31 cellular contexts compared by ENCODE assay signal in the genomic region with DNA sequence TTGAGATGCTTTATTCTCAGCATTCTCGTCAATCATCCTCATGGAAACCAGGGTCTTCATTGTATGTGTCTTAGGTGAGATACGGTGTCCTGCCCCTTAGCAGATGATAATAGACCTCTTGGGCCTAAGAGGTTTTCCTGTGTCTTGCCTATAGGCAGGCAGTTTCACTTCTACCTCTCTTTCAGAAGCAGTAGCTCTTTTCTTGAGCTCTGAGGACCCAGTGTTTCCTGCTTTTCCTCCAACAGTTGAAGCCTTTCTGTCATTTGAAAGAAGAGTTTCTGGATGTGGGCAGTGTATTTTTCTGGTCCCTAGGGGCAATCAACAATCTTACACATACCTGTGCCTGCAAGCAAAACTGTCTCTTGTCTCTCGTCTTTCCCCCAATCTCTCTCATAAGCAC.
"Had no signal": no experiment of that assay in that cellular context is flagged by ENCODE, and none has a peak within 500 bp of the region (broad histone marks: within the 10 kb centered on the region; RNA-seq: fewer than 3 reads in every experiment).

No MANE protein-coding gene starts in this region.

- H3K4me3 ChIP-seq: left lung, lower lobe of right lung, ovary, prostate gland, skin epidermis, stomach, testis, thyroid gland, transverse colon, upper lobe of left lung, vagina had no signal

- H3K36me3 ChIP-seq: left lung, lower lobe of right lung, ovary, prostate gland, stomach, thyroid gland, transverse colon, upper lobe of left lung, vagina had no signal

- H3K4me3 Mint-ChIP-seq: immature natural killer cell; mesothelial cell of epicardium; naive B cell; natural killer cell; nephron progenitor cell; stimulated activated naive B cell treated with anti-CD40 and anti-IgM and Interleukin-4, amounts not matched to agents 10 μg/mL and 1 μg/mL and 100 μg/mL, for 72 hours had no signal

- DNase-seq: hypothalamus; immature natural killer cell; kidney; left colon; left lung; lower lobe of right lung; mammary epithelial cell; mesenchymal stem cell; naive B cell; natural killer cell; nephron progenitor cell; ovary; posterior cingulate gyrus; retina; right cardiac atrium; stimulated activated CD4-positive, alpha-beta T cell treated with anti-CD3 and anti-CD28 coated beads, Interleukin-12 subunit alpha, Interleukin-12 subunit beta, amount 100 ng/mL, for 4 hours; stimulated activated CD4-positive, alpha-beta T cell treated with anti-CD3 and anti-CD28 coated beads, Interleukin-15, amount 100 ng/mL, for 24 hours; stimulated activated CD4-positive, alpha-beta T cell treated with anti-CD3 and anti-CD28 coated beads, Interleukin-2, amount 100 ng/mL, for 24 hours; stimulated activated CD4-positive, alpha-beta T cell treated with anti-CD3 and anti-CD28 coated beads, Interleukin-4, amount 100 ng/mL, for 1 hour; stimulated activated naive B cell treated with anti-CD40 and anti-IgM and Interleukin-4, amounts not matched to agents 10 μg/mL and 1 μg/mL and 100 μg/mL, for 72 hours; stimulated activated naive CD8-positive, alpha-beta T cell treated with anti-CD3 and anti-CD28 coated beads, Interleukin-15, Interleukin-2, amounts not matched to agents 100 U/mL and 50 U/mL, for 24 hours; stomach; testis; thyroid gland; transverse colon; upper lobe of left lung had no signal

- ATAC-seq: left colon; left lung; lower lobe of right lung; natural killer cell; right cardiac atrium; sciatic nerve; stimulated activated naive B cell treated with anti-CD40 and anti-IgM and Interleukin-4, amounts not matched to agents 10 μg/mL and 1 μg/mL and 100 μg/mL, for 72 hours; stimulated activated naive CD8-positive, alpha-beta T cell treated with anti-CD3 and anti-CD28 coated beads, Interleukin-15, Interleukin-2, amounts not matched to agents 100 U/mL and 50 U/mL, for 24 hours had no signal

- H3K36me3 Mint-ChIP-seq: immature natural killer cell; mesothelial cell of epicardium; naive B cell; stimulated activated naive B cell treated with anti-CD40 and anti-IgM and Interleukin-4, amounts not matched to agents 10 μg/mL and 1 μg/mL and 100 μg/mL, for 72 hours had no signal

- H3K9me3 ChIP-seq: left lung, lower lobe of right lung, ovary, prostate gland, stomach, testis, thyroid gland, transverse colon, upper lobe of left lung, vagina had no signal

- H3K27me3 ChIP-seq: left lung, ovary, stomach, testis, thyroid gland, transverse colon, upper lobe of left lung, vagina had no signal

- H3K4me1 ChIP-seq: left lung, lower lobe of right lung, prostate gland, stomach, testis, thyroid gland, transverse colon, upper lobe of left lung, vagina had no signal

- H3K9me3 Mint-ChIP-seq: mesothelial cell of epicardium, nephron progenitor cell had no signal

- H3K27ac ChIP-seq: left lung, lower lobe of right lung, ovary, prostate gland, skin epidermis, stomach, testis, thyroid gland, transverse colon, upper lobe of left lung, vagina had no signal

- H3K4me1 Mint-ChIP-seq: immature natural killer cell; naive B cell; natural killer cell; stimulated activated naive B cell treated with anti-CD40 and anti-IgM and Interleukin-4, amounts not matched to agents 10 μg/mL and 1 μg/mL and 100 μg/mL, for 72 hours had no signal

- H3K27me3 Mint-ChIP-seq: naive B cell; stimulated activated naive B cell treated with anti-CD40 and anti-IgM and Interleukin-4, amounts not matched to agents 10 μg/mL and 1 μg/mL and 100 μg/mL, for 72 hours had no signal

- H3K27ac Mint-ChIP-seq: immature natural killer cell; mesothelial cell of epicardium; naive B cell; natural killer cell; nephron progenitor cell; stimulated activated naive B cell treated with anti-CD40 and anti-IgM and Interleukin-4, amounts not matched to agents 10 μg/mL and 1 μg/mL and 100 μg/mL, for 72 hours had no signal
